18 cellular contexts compared by ENCODE assay signal in the genomic region with DNA sequence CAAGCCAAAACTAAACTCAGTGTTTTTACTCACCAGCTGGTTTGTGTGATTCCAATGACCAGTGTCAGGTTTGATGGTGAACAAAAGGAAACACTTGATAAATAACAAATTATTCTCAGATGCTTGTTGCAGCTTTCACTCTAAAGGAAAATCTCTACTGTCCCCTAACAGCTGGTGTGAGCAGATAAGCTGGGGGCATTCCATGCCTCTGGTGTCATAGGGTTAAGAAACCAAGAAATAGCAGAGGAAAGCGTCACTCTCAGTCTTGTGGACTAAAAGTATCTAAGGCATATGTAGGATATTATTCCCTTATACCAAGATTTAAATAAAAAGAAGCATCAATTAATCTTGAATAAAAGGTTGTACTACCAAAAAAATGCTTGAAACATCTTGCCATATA. TPM values are rescaled to one million over a fixed set of nuclear protein-coding genes. Genes with fewer than 3 reads are reported as not detected.
"Had no signal": no experiment of that assay in that cellular context is flagged by ENCODE, and none has a peak within 500 bp of the region (broad histone marks: within the 10 kb centered on the region; RNA-seq: fewer than 3 reads in every experiment).

No MANE protein-coding gene starts in this region.

- H3K36me3 ChIP-seq: colonic mucosa, thyroid gland, uterus had no signal

- H3K27ac ChIP-seq: colonic mucosa, epithelial cell of prostate, thyroid gland, uterus had no signal

- H3K4me1 ChIP-seq: colonic mucosa, thyroid gland, uterus had no signal

- H3K4me3 ChIP-seq: colonic mucosa, thyroid gland, uterus had no signal

- H3K9me3 ChIP-seq: colonic mucosa, thyroid gland, uterus had no signal

- H3K9me3 Mint-ChIP-seq: activated naive CD4-positive, alpha-beta T cell treated with anti-CD3 and anti-CD28 coated beads, Interleukin-2, amount 50 U/mL, for 72 hours; natural killer cell treated with Interleukin-12 subunit alpha and Interleukin-12 subunit beta and Interleukin-15 and Interleukin-18, amount 100 ng/mL, for 72 hours had no signal

- DNase-seq: activated CD4-positive, alpha-beta T cell treated with anti-CD3 and anti-CD28 coated beads, Interleukin-2, amount 50 U/mL, for 1 hour; colonic mucosa; effector CD4-positive, alpha-beta T cell; glutamatergic neuron; immature natural killer cell; left cardiac atrium; mammary epithelial cell; nucleus accumbens; right cardiac atrium; thyroid gland; uterus had no signal

- ATAC-seq: activated naive CD4-positive, alpha-beta T cell treated with anti-CD3 and anti-CD28 coated beads, Interleukin-2, amount 50 U/mL, for 72 hours; left cardiac atrium; natural killer cell treated with Interleukin-12 subunit alpha and Interleukin-12 subunit beta and Interleukin-15 and Interleukin-18, amount 100 ng/mL, for 72 hours; right cardiac atrium; stimulated activated effector memory CD8-positive, alpha-beta T cell treated with anti-CD3 and anti-CD28 coated beads, Interleukin-12 subunit alpha, Interleukin-12 subunit beta, amount 100 ng/mL, for 72 hours had no signal

- H3K27ac Mint-ChIP-seq: activated naive CD4-positive, alpha-beta T cell treated with anti-CD3 and anti-CD28 coated beads, Interleukin-2, amount 50 U/mL, for 72 hours; immature natural killer cell; natural killer cell treated with Interleukin-12 subunit alpha and Interleukin-12 subunit beta and Interleukin-15 and Interleukin-18, amount 100 ng/mL, for 72 hours; stimulated activated effector memory CD8-positive, alpha-beta T cell treated with anti-CD3 and anti-CD28 coated beads, Interleukin-12 subunit alpha, Interleukin-12 subunit beta, amount 100 ng/mL, for 72 hours had no signal

- H3K4me1 Mint-ChIP-seq: immature natural killer cell; stimulated activated effector memory CD8-positive, alpha-beta T cell treated with anti-CD3 and anti-CD28 coated beads, Interleukin-12 subunit alpha, Interleukin-12 subunit beta, amount 100 ng/mL, for 72 hours had no signal

- H3K27me3 ChIP-seq: colonic mucosa, thyroid gland, uterus had no signal

- H3K4me3 Mint-ChIP-seq: immature natural killer cell; natural killer cell treated with Interleukin-12 subunit alpha and Interleukin-12 subunit beta and Interleukin-15 and Interleukin-18, amount 100 ng/mL, for 72 hours; stimulated activated effector memory CD8-positive, alpha-beta T cell treated with anti-CD3 and anti-CD28 coated beads, Interleukin-12 subunit alpha, Interleukin-12 subunit beta, amount 100 ng/mL, for 72 hours had no signal

- H3K36me3 Mint-ChIP-seq: activated naive CD4-positive, alpha-beta T cell treated with anti-CD3 and anti-CD28 coated beads, Interleukin-2, amount 50 U/mL, for 72 hours; immature natural killer cell; natural killer cell treated with Interleukin-12 subunit alpha and Interleukin-12 subunit beta and Interleukin-15 and Interleukin-18, amount 100 ng/mL, for 72 hours; stimulated activated effector memory CD8-positive, alpha-beta T cell treated with anti-CD3 and anti-CD28 coated beads, Interleukin-12 subunit alpha, Interleukin-12 subunit beta, amount 100 ng/mL, for 72 hours had no signal

RNA-seq across cellular contexts. Expression of a gene that starts 24.3 kb away (rescaled TPM):
- total RNA-seq: activated naive CD4-positive, alpha-beta T cell treated with anti-CD3 and anti-CD28 coated beads, Interleukin-2, amount 50 U/mL, for 72 hours; colonic mucosa; left cardiac atrium; mammary epithelial cell; natural killer cell treated with Interleukin-12 subunit alpha and Interleukin-12 subunit beta and Interleukin-15 and Interleukin-18, amount 100 ng/mL, for 72 hours; posterior vena cava; T-helper 2 cell treated with Interferon-gamma antibody and Interleukin-4, amounts not matched to agents 100 ng/mL and 5 ng/mL, for 36 hours had no signal
- polyA plus RNA-seq: mammary epithelial cell, right cardiac atrium had no signal

RNA-seq across cellular contexts. Expression of a gene that starts 24.6 kb away (rescaled TPM):
- total RNA-seq: activated naive CD4-positive, alpha-beta T cell treated with anti-CD3 and anti-CD28 coated beads, Interleukin-2, amount 50 U/mL, for 72 hours; bronchial epithelial cell; colonic mucosa; left cardiac atrium; mammary epithelial cell; natural killer cell treated with Interleukin-12 subunit alpha and Interleukin-12 subunit beta and Interleukin-15 and Interleukin-18, amount 100 ng/mL, for 72 hours; posterior vena cava; right cardiac atrium; T-helper 2 cell treated with Interferon-gamma antibody and Interleukin-4, amounts not matched to agents 100 ng/mL and 5 ng/mL, for 36 hours; uterus had no signal
- polyA plus RNA-seq: immature natural killer cell, mammary epithelial cell, right cardiac atrium had no signal
